8 cellular contexts compared by ENCODE assay signal in genomic region chr1:109984456-109985250, GRCh38. TPM values are rescaled to one million over a fixed set of nuclear protein-coding genes. Genes with fewer than 3 reads are reported as not detected.
DNase-seq lines count a peak whose midpoint lies in the region; ATAC-seq, FAIRE-seq and TF ChIP-seq lines count a peak whose summit lies in the region.

Gene AHCYL1, plus strand, starts transcription at chr1:109984765. Its CDS starts 288 bp downstream, at chr1:109985053.

- H3K9ac ChIP-seq in Loucy (ENCODE audit: low read depth, low read length, poor library complexity, severe bottlenecking) = peak within 1 kb of the TSS; percentile 94

- H4K20me1 ChIP-seq in Loucy (ENCODE audit: insufficient read depth, low read length, poor library complexity, severe bottlenecking) = peaks cover 42% of the 10 kb centered on the region

- peak within 1 kb of the TSS; percentile 90 to 94 for H3K27ac Mint-ChIP-seq in natural killer cell treated with Interleukin-12 subunit alpha and Interleukin-12 subunit beta and Interleukin-15 and Interleukin-18, amount 100 ng/mL, for 72 hours

- H3K9me3 ChIP-seq in Loucy (ENCODE audit: insufficient read depth, low read depth, low read length) = no peaks in the 10 kb centered on the region

- peak within 1 kb of the TSS; percentile 98 for H3K4me2 ChIP-seq in Loucy (ENCODE audit: low read depth, low read length, poor library complexity, severe bottlenecking)

- H3K36me3 ChIP-seq in H7 (replicated peaks; ENCODE audit: control insufficient read depth, insufficient read depth, low read length) (no peaks in the 10 kb centered on the region), Loucy (ENCODE audit: insufficient read depth, low read length) (no peaks in the 10 kb centered on the region)

- H3K9me3 Mint-ChIP-seq in natural killer cell treated with Interleukin-12 subunit alpha and Interleukin-12 subunit beta and Interleukin-15 and Interleukin-18, amount 100 ng/mL, for 72 hours = no peaks in the 10 kb centered on the region

- FAIRE-seq in G401.6 (lab: Jason Lieb, UNC) = peak; percentile 96

- peaks cover 49% of the 10 kb centered on the region for H3K4me1 ChIP-seq in Loucy (ENCODE audit: insufficient read depth, low read length, poor library complexity, severe bottlenecking)

- DNase-seq in H7 (peak; percentile 98), fibroblast of peridontal ligament (ENCODE audit: extremely low read depth) (peak; percentile 98)
- DNase-seq in activated T-helper 9 cell treated with anti-CD3 and anti-CD28 coated beads, Interleukin-2, amount 50 U/mL, for 16 hours (ENCODE audit: low read depth) = peak; percentile 99
- peak; percentile 99 for DNase-seq in natural killer cell treated with Interleukin-12 subunit alpha and Interleukin-12 subunit beta and Interleukin-15 and Interleukin-18, amount 100 ng/mL, for 72 hours (ENCODE audit: low spot score)
- DNase-seq in stimulated activated naive CD8-positive, alpha-beta T cell treated with anti-CD3 and anti-CD28 coated beads, Interleukin-15, Interleukin-2, amounts not matched to agents 100 U/mL and 50 U/mL, for 24 hours = peak; percentile 99

- peak within 1 kb of the TSS; percentile 90 for H3K4me3 ChIP-seq in H7 (ENCODE audit: insufficient read depth, low read depth, low read length)
- H3K4me3 ChIP-seq in Loucy (ENCODE audit: low read length, poor library complexity, severe bottlenecking) = peak within 1 kb of the TSS; percentile 95

- H3K4me1 Mint-ChIP-seq in natural killer cell treated with Interleukin-12 subunit alpha and Interleukin-12 subunit beta and Interleukin-15 and Interleukin-18, amount 100 ng/mL, for 72 hours (ENCODE audit: low read depth in 2 of 2) = peaks cover 28 to 34% of the 10 kb centered on the region in 2 donors

- H3K27me3 ChIP-seq in H7 (ENCODE audit: control insufficient read depth, insufficient read depth, low read length) (no peaks in the 10 kb centered on the region), Loucy (ENCODE audit: insufficient read depth, low read length, poor library complexity, severe bottlenecking) (peaks cover 6% of the 10 kb centered on the region)

- H2AFZ ChIP-seq in Loucy (ENCODE audit: low read length) = peak within 1 kb of the TSS; percentile 58

- H3K9me2 ChIP-seq in Loucy (replicated peaks; ENCODE audit: low read depth, low read length) = no peaks in the 10 kb centered on the region

- no peaks in the 10 kb centered on the region for H3F3A ChIP-seq in Loucy (ENCODE audit: low read depth)

- H3K4me3 Mint-ChIP-seq in natural killer cell treated with Interleukin-12 subunit alpha and Interleukin-12 subunit beta and Interleukin-15 and Interleukin-18, amount 100 ng/mL, for 72 hours = peak within 1 kb of the TSS; percentile 94

- peaks cover 49% of the 10 kb centered on the region for H3K79me2 ChIP-seq in Loucy (ENCODE audit: insufficient read depth, low read length)

- ATAC-seq in natural killer cell treated with Interleukin-12 subunit alpha and Interleukin-12 subunit beta and Interleukin-15 and Interleukin-18, amount 100 ng/mL, for 72 hours = peak; percentile 99 to 100
- peak; percentile 99 for ATAC-seq in stimulated activated naive CD8-positive, alpha-beta T cell treated with anti-CD3 and anti-CD28 coated beads, Interleukin-15, Interleukin-2, amounts not matched to agents 100 U/mL and 50 U/mL, for 24 hours

- H3K36me3 Mint-ChIP-seq in natural killer cell treated with Interleukin-12 subunit alpha and Interleukin-12 subunit beta and Interleukin-15 and Interleukin-18, amount 100 ng/mL, for 72 hours = no peaks in the 10 kb centered on the region

- TF ChIP-seq POLR2A in Raji (IDR thresholded peaks at IDR 0.05; ENCODE audit: insufficient read depth, low read depth, low read length) = peak; percentile 93

- TF ChIP-seq CTCF in Loucy (conservative IDR thresholded peaks at IDR 0.05; ENCODE audit: low read length) = peak; percentile 93

- peaks cover 6 to 7% of the 10 kb centered on the region in 2 donors for H3K27me3 Mint-ChIP-seq in natural killer cell treated with Interleukin-12 subunit alpha and Interleukin-12 subunit beta and Interleukin-15 and Interleukin-18, amount 100 ng/mL, for 72 hours

RNA-seq across cellular contexts. Expression of gene AHCYL1, which starts in this region (rescaled TPM):
- total RNA-seq in H7 (2014; rRNA removed; shearing (Covaris generic)) = 49.1 and 54.3 TPM in 2 replicates
- 10 to 100 TPM; 44.8 to 47.8 TPM for total RNA-seq in natural killer cell treated with Interleukin-12 subunit alpha and Interleukin-12 subunit beta and Interleukin-15 and Interleukin-18, amount 100 ng/mL, for 72 hours

Comparison
In these comparisons a context has a peak if more than half of its experiments do, and no peak if none do; other contexts are left out.
1. Peak in every context shown above with its lines: DNase-seq, ATAC-seq and H3K4me3 ChIP-seq.